Comparison of ENCODE assay signal across 8 cellular contexts in genomic region chr14:75450381-75451276, GRCh38. TPM values are rescaled to one million over a fixed set of nuclear protein-coding genes. Genes with fewer than 3 reads are reported as not detected.
DNase-seq lines count a peak whose midpoint lies in the region; ATAC-seq and TF ChIP-seq lines count a peak whose summit lies in the region.

No MANE protein-coding gene starts in this region.

- no peak overlapping the region for H3K4me3 ChIP-seq in mesenchymal stem cell (ENCODE audit: insufficient read depth in 1 of 2, low read depth in 1 of 2, low read length in 2 of 2)

- peaks cover 0 to 7% of the 10 kb centered on the region in 2 experiments for H3K36me3 ChIP-seq in mesenchymal stem cell (ENCODE audit: control insufficient read depth in 1 of 2, insufficient read depth in 2 of 2, low read depth in 1 of 2, low read length in 2 of 2)

- H3K4me3 Mint-ChIP-seq in activated CD8-positive, alpha-beta T cell treated with anti-CD3 and anti-CD28 coated beads, Interleukin-2, amount 10 ng/mL, durations not matched to agents 7 days and 5 days, result no peak overlapping the region
- H3K4me3 Mint-ChIP-seq in activated CD8-positive, alpha-beta T cell treated with anti-CD3 and anti-CD28 coated beads for 36 hours, result no peak overlapping the region

- no peak overlapping the region for H3K18ac ChIP-seq in mesenchymal stem cell (ENCODE audit: low read depth in 1 of 2, low read length in 2 of 2)

- no peak overlapping the region for H2BK15ac ChIP-seq in mesenchymal stem cell (ENCODE audit: low read depth, poor library complexity, severe bottlenecking)

- no peak overlapping the region for H3K4me2 ChIP-seq in mesenchymal stem cell (ENCODE audit: low read length, poor library complexity, severe bottlenecking)

- DNase-seq in activated CD8-positive, alpha-beta T cell treated with anti-CD3 and anti-CD28 coated beads, Interleukin-2, amount 10 ng/mL, durations not matched to agents 7 days and 5 days, result no peak
- DNase-seq in activated CD8-positive, alpha-beta T cell treated with anti-CD3 and anti-CD28 coated beads for 36 hours, result no peak
- peak; percentile 61 to 76 for DNase-seq in dermis microvascular lymphatic vessel endothelial cell (ENCODE audit: low read depth in 2 of 2)
- no peak for DNase-seq in mesenchymal stem cell
- no peak for DNase-seq in 8988T
- DNase-seq in activated effector memory CD4-positive, alpha-beta T cell treated with Interleukin-2 at 50 U/mL for 16 hours, result no peak
- DNase-seq in NK-92 treated with Interleukin-12 subunit alpha and Interleukin-12 subunit beta, amount 100 ng/mL, for 24 hours (lab: John Stamatoyannopoulos, UW), result no peak

- peak overlapping the region; percentile 9 for H3K27ac Mint-ChIP-seq in activated CD8-positive, alpha-beta T cell treated with anti-CD3 and anti-CD28 coated beads, Interleukin-2, amount 10 ng/mL, durations not matched to agents 7 days and 5 days
- H3K27ac Mint-ChIP-seq in activated CD8-positive, alpha-beta T cell treated with anti-CD3 and anti-CD28 coated beads for 36 hours, result no peak overlapping the region

- no peaks in the 10 kb centered on the region for H3K9me3 Mint-ChIP-seq in activated CD8-positive, alpha-beta T cell treated with anti-CD3 and anti-CD28 coated beads, Interleukin-2, amount 10 ng/mL, durations not matched to agents 7 days and 5 days (ENCODE audit: insufficient read depth)
- no peaks in the 10 kb centered on the region for H3K9me3 Mint-ChIP-seq in activated CD8-positive, alpha-beta T cell treated with anti-CD3 and anti-CD28 coated beads for 36 hours

- no peak overlapping the region for H4K8ac ChIP-seq in mesenchymal stem cell (ENCODE audit: low read length)

- H2BK120ac ChIP-seq in mesenchymal stem cell (ENCODE audit: low read depth, low read length), result no peak overlapping the region

- H3K9me3 ChIP-seq in mesenchymal stem cell (ENCODE audit: control insufficient read depth, low read length), result no peaks in the 10 kb centered on the region

- CTCF ChIA-PET in activated CD8-positive, alpha-beta T cell treated with anti-CD3 and anti-CD28 coated beads, Interleukin-2, amount 10 ng/mL, durations not matched to agents 7 days and 5 days (lab: Charles Lee), result interaction anchor here (0.9 to 1.2 kb wide), 2 partner anchors 34 to 111 kb away, joined by 3 read pairs; no protein-coding TSS in a partner anchor
- CTCF ChIA-PET in activated CD8-positive, alpha-beta T cell treated with anti-CD3 and anti-CD28 coated beads for 36 hours (lab: Charles Lee), result interaction anchor here (0.7 to 1.3 kb wide), 2 partner anchors 143 to 149 kb away, joined by 3 read pairs; no protein-coding TSS in a partner anchor

- H2BK5ac ChIP-seq in mesenchymal stem cell (ENCODE audit: low read depth, low read length, poor library complexity, severe bottlenecking), result no peak overlapping the region

- H4K91ac ChIP-seq in mesenchymal stem cell (ENCODE audit: low read length), result no peak overlapping the region

- no peak for ATAC-seq in activated CD8-positive, alpha-beta T cell treated with anti-CD3 and anti-CD28 coated beads, Interleukin-2, amount 10 ng/mL, durations not matched to agents 7 days and 5 days
- no peak for ATAC-seq in activated CD8-positive, alpha-beta T cell treated with anti-CD3 and anti-CD28 coated beads for 36 hours
- ATAC-seq in GM19467 (IDR thresholded peaks at IDR 0.05; ENCODE audit: unreplicated experiment), result no peak

- intact Hi-C loops in activated CD8-positive, alpha-beta T cell treated with anti-CD3 and anti-CD28 coated beads for 36 hours (cut with micrococcal nuclease), result no loop called here

- 91% methylated on average over 9 of the region's 9 CpGs for WGBS in mesenchymal stem cell

- H3K36me3 Mint-ChIP-seq in activated CD8-positive, alpha-beta T cell treated with anti-CD3 and anti-CD28 coated beads, Interleukin-2, amount 10 ng/mL, durations not matched to agents 7 days and 5 days (ENCODE audit: low read depth), result no peaks in the 10 kb centered on the region
- no peaks in the 10 kb centered on the region for H3K36me3 Mint-ChIP-seq in activated CD8-positive, alpha-beta T cell treated with anti-CD3 and anti-CD28 coated beads for 36 hours (ENCODE audit: low read depth)

- peak overlapping the region; percentile 30 for H3K9ac ChIP-seq in mesenchymal stem cell (ENCODE audit: low read length)

- H2AFZ ChIP-seq in mesenchymal stem cell (ENCODE audit: low read depth, low read length), result no peak overlapping the region

- H3K27ac ChIP-seq in mesenchymal stem cell (ENCODE audit: low read length, poor library complexity, severe bottlenecking), result no peak overlapping the region

- no peak for TF ChIP-seq CTCF in activated CD8-positive, alpha-beta T cell treated with anti-CD3 and anti-CD28 coated beads for 36 hours (IDR thresholded peaks at IDR 0.05)

- H2AK5ac ChIP-seq in mesenchymal stem cell (ENCODE audit: low read length, severe bottlenecking), result peak overlapping the region; percentile 38

- H3K4me1 Mint-ChIP-seq in activated CD8-positive, alpha-beta T cell treated with anti-CD3 and anti-CD28 coated beads, Interleukin-2, amount 10 ng/mL, durations not matched to agents 7 days and 5 days (ENCODE audit: low read depth), result peaks cover 13% of the 10 kb centered on the region
- no peaks in the 10 kb centered on the region for H3K4me1 Mint-ChIP-seq in activated CD8-positive, alpha-beta T cell treated with anti-CD3 and anti-CD28 coated beads for 36 hours (ENCODE audit: low read depth)

- H3K79me1 ChIP-seq in mesenchymal stem cell (replicated peaks; ENCODE audit: low read length, poor library complexity, severe bottlenecking), result peaks cover 14% of the 10 kb centered on the region

- no peak overlapping the region for H3K14ac ChIP-seq in mesenchymal stem cell (ENCODE audit: low read length in 2 of 2)

- H3K4ac ChIP-seq in mesenchymal stem cell (ENCODE audit: low read depth in 1 of 2, low read length in 2 of 2), result peak overlapping the region in 1 of 2 experiments; percentile 8

- H3K23ac ChIP-seq in mesenchymal stem cell (ENCODE audit: low read length in 2 of 2), result no peak overlapping the region

- no peak overlapping the region for H2BK12ac ChIP-seq in mesenchymal stem cell (ENCODE audit: low read length in 2 of 2)

- POLR2A ChIA-PET in activated CD8-positive, alpha-beta T cell treated with anti-CD3 and anti-CD28 coated beads, Interleukin-2, amount 10 ng/mL, durations not matched to agents 7 days and 5 days (lab: Charles Lee), result no interaction called here
- POLR2A ChIA-PET in activated CD8-positive, alpha-beta T cell treated with anti-CD3 and anti-CD28 coated beads for 36 hours (lab: Charles Lee), result no interaction called here

- no peaks in the 10 kb centered on the region for H3K27me3 ChIP-seq in mesenchymal stem cell (ENCODE audit: control insufficient read depth in 1 of 2, insufficient read depth in 1 of 2, low read length in 2 of 2)

- peaks cover 10% of the 10 kb centered on the region for H3K27me3 Mint-ChIP-seq in activated CD8-positive, alpha-beta T cell treated with anti-CD3 and anti-CD28 coated beads, Interleukin-2, amount 10 ng/mL, durations not matched to agents 7 days and 5 days (ENCODE audit: low read depth)
- H3K27me3 Mint-ChIP-seq in activated CD8-positive, alpha-beta T cell treated with anti-CD3 and anti-CD28 coated beads for 36 hours, result peaks cover 3% of the 10 kb centered on the region

- peaks cover 50% of the 10 kb centered on the region for H3K4me1 ChIP-seq in mesenchymal stem cell (ENCODE audit: control insufficient read depth, insufficient read depth, low read depth, low read length)

RNA-seq across cellular contexts. Expression of gene JDP2, which starts 22.8 kb away (rescaled TPM):
- total RNA-seq in activated CD8-positive, alpha-beta T cell treated with anti-CD3 and anti-CD28 coated beads, Interleukin-2, amount 10 ng/mL, durations not matched to agents 7 days and 5 days, result 1 to 10 TPM in 1 of 2 experiments, under 1 TPM in 1; 0.71 to 1.4 TPM
- total RNA-seq in activated CD8-positive, alpha-beta T cell treated with anti-CD3 and anti-CD28 coated beads for 36 hours, result 1 to 10 TPM; 1.3 to 1.4 TPM
- total RNA-seq in dermis microvascular lymphatic vessel endothelial cell, result 3.1 and 8.5 TPM in 2 replicates
- 63.4 TPM for polyA plus RNA-seq in mesenchymal stem cell (2013, experiment 1 of 2)
- 61.6 TPM for polyA plus RNA-seq in mesenchymal stem cell (2013, experiment 2 of 2)

Comparison
In these comparisons a context has a peak if more than half of its experiments do, and no peak if none do; other contexts are left out.
1. DNase-seq: peak in dermis microvascular lymphatic vessel endothelial cell (2 of 2); none in activated CD8-positive, alpha-beta T cell treated with anti-CD3 and anti-CD28 coated beads, Interleukin-2, amount 10 ng/mL, durations not matched to agents 7 days and 5 days (single experiment), activated CD8-positive, alpha-beta T cell treated with anti-CD3 and anti-CD28 coated beads for 36 hours (single experiment), mesenchymal stem cell (single experiment), 8988T (single experiment), activated effector memory CD4-positive, alpha-beta T cell treated with Interleukin-2 at 50 U/mL for 16 hours (single experiment) and NK-92 treated with Interleukin-12 subunit alpha and Interleukin-12 subunit beta, amount 100 ng/mL, for 24 hours (single experiment).